In the genomic region with DNA sequence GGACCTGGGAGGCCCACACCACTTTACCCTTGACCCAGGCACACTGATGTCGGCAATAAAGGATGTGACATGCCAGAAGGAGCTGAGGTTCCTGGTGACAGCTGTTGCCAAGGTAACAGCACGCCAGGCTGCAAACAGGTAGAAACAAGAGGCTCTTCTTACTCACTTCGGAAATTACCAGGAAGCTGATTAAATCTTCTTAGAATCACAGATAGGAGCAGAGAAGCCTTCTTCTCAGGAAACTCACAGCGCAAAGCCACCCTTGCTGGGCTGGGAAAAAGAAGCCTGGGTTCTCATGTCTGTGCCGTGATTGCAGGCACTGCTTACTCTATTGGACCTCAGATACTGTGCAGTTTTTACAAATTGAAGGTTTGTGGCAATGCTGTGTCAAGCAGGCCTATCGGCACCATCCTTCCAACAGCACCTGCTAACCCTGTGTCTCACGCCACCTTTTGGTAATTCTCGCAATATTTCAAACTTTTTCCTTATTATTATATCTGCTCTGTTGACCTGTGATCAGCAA, we compare ENCODE assay signal across 9 cellular contexts.
A peak's percentile ranks its signal among the peaks of the same experiment; 100 is the strongest.
DNase-seq lines count a peak whose midpoint lies in the region; ATAC-seq, FAIRE-seq and TF ChIP-seq lines count a peak whose summit lies in the region.
"Had no signal": no experiment of that assay in that cellular context is flagged by ENCODE, and none has a peak within 500 bp of the region (broad histone marks: within the 10 kb centered on the region; RNA-seq: fewer than 3 reads in every experiment).

No MANE protein-coding gene starts in this region.

- no peaks in the 10 kb centered on the region for H3K79me2 ChIP-seq in Karpas-422 (ENCODE audit: low read length)

- H3K27ac ChIP-seq in RWPE2 (ENCODE audit: poor library complexity, severe bottlenecking): peak overlapping the region; percentile 45
- no peak overlapping the region for H3K27ac ChIP-seq in pancreas
- no peak overlapping the region for H3K27ac ChIP-seq in Karpas-422 (ENCODE audit: low read length)
- H3K27ac ChIP-seq: tibial artery had no signal

- peak overlapping the region; percentile 89 to 93 for H3K27ac Mint-ChIP-seq in activated naive CD4-positive, alpha-beta T cell treated with anti-CD3 and anti-CD28 coated beads, Interleukin-2, amount 50 U/mL, for 72 hours

- H3K36me3 ChIP-seq in RWPE2 (ENCODE audit: low read depth): no peaks in the 10 kb centered on the region
- H3K36me3 ChIP-seq in pancreas: no peaks in the 10 kb centered on the region
- no peaks in the 10 kb centered on the region for H3K36me3 ChIP-seq in Karpas-422 (ENCODE audit: insufficient read depth, low read length)
- H3K36me3 ChIP-seq: tibial artery had no signal

- H4K20me1 ChIP-seq in Karpas-422 (ENCODE audit: insufficient read depth, low read depth, low read length): no peaks in the 10 kb centered on the region

- peaks cover 24% of the 10 kb centered on the region for H3K4me1 ChIP-seq in RWPE2 (ENCODE audit: insufficient read depth, poor library complexity, severe bottlenecking)
- H3K4me1 ChIP-seq in pancreas: no peaks in the 10 kb centered on the region
- H3K4me1 ChIP-seq in Karpas-422 (ENCODE audit: low read length): no peaks in the 10 kb centered on the region
- H3K4me1 ChIP-seq: tibial artery had no signal

- H3K9me3 Mint-ChIP-seq in activated naive CD4-positive, alpha-beta T cell treated with anti-CD3 and anti-CD28 coated beads, Interleukin-2, amount 50 U/mL, for 72 hours: peaks cover 0 to 7% of the 10 kb centered on the region in 2 donors

- no peak overlapping the region for H3K9ac ChIP-seq in Karpas-422 (ENCODE audit: low read length)

- DNase-seq in COLO668 (lab: John Stamatoyannopoulos, UW; ENCODE audit: unreplicated experiment) (peak; percentile 18), RWPE2 (ENCODE audit: low spot score) (peak; percentile 49), pancreas (no peak), Karpas-422 (no peak), SIG-M5 (lab: John Stamatoyannopoulos, UW) (no peak), SHP77 treated with DMSO at 0.1 percent for 48 hours (lab: John Stamatoyannopoulos, UW) (no peak)
- DNase-seq in activated naive CD4-positive, alpha-beta T cell treated with anti-CD3 and anti-CD28 coated beads, Interleukin-2, amount 50 U/mL, for 72 hours (ENCODE audit: low spot score in 2 of 2): peak; percentile 65 to 81

- TF ChIP-seq CTCF in RWPE2 (IDR thresholded peaks at IDR 0.05; ENCODE audit: poor library complexity, severe bottlenecking): peak; percentile 35
- TF ChIP-seq CTCF in pancreas (IDR thresholded peaks at IDR 0.05): no peak

- no peak for FAIRE-seq in pancreas (lab: Jason Lieb, UNC)

- intact Hi-C loops in pancreas (cut with DNase I): no loop called here

- H3K9me3 ChIP-seq in RWPE2 (ENCODE audit: severe bottlenecking) (no peaks in the 10 kb centered on the region), pancreas (no peaks in the 10 kb centered on the region), Karpas-422 (ENCODE audit: low read length) (no peaks in the 10 kb centered on the region)
- H3K9me3 ChIP-seq: tibial artery had no signal

- no peaks in the 10 kb centered on the region for H3K27me3 ChIP-seq in RWPE2 (ENCODE audit: insufficient read depth, poor library complexity, severe bottlenecking)
- H3K27me3 ChIP-seq in pancreas: no peaks in the 10 kb centered on the region
- H3K27me3 ChIP-seq in Karpas-422 (ENCODE audit: low read length): no peaks in the 10 kb centered on the region
- H3K27me3 ChIP-seq: tibial artery had no signal

- H2AFZ ChIP-seq in Karpas-422 (ENCODE audit: low read length): no peak overlapping the region

- peak; percentile 73 for ATAC-seq in RWPE2 (ENCODE audit: low read depth)
- peak; percentile 91 for ATAC-seq in activated naive CD4-positive, alpha-beta T cell treated with anti-CD3 and anti-CD28 coated beads, Interleukin-2, amount 50 U/mL, for 72 hours
- ATAC-seq in pancreas: peak in 3 of 4 donors; percentile 66 to 71 (median 71)
- ATAC-seq in GM21447 (IDR thresholded peaks at IDR 0.05; ENCODE audit: unreplicated experiment): no peak

- H3K9me2 ChIP-seq in Karpas-422 (replicated peaks; ENCODE audit: insufficient read depth, low read length): no peaks in the 10 kb centered on the region

- H3K4me3 ChIP-seq in RWPE2 (ENCODE audit: severe bottlenecking): no peak overlapping the region
- H3K4me3 ChIP-seq in pancreas: no peak overlapping the region
- no peak overlapping the region for H3K4me3 ChIP-seq in Karpas-422 (ENCODE audit: low read length)
- H3K4me3 ChIP-seq: tibial artery had no signal

- 49 to 54% methylated on average over 8 of the region's 8 CpGs for WGBS in pancreas, 2 donors

- peaks cover 0 to 9% of the 10 kb centered on the region in 2 donors for H3K36me3 Mint-ChIP-seq in activated naive CD4-positive, alpha-beta T cell treated with anti-CD3 and anti-CD28 coated beads, Interleukin-2, amount 50 U/mL, for 72 hours

- no peak overlapping the region for H3K4me2 ChIP-seq in Karpas-422 (ENCODE audit: low read depth, low read length, poor library complexity, severe bottlenecking)

Comparison
In these comparisons a context has a peak if more than half of its experiments do, and no peak if none do; other contexts are left out.
1. DNase-seq: peak in COLO668 (single experiment), RWPE2 (single experiment) and activated naive CD4-positive, alpha-beta T cell treated with anti-CD3 and anti-CD28 coated beads, Interleukin-2, amount 50 U/mL, for 72 hours (2 of 2); none in pancreas (0 of 6), Karpas-422 (single experiment), SIG-M5 (single experiment) and SHP77 treated with DMSO at 0.1 percent for 48 hours (single experiment).